ENCODE assay signal across 1 cellular context in the genomic region with DNA sequence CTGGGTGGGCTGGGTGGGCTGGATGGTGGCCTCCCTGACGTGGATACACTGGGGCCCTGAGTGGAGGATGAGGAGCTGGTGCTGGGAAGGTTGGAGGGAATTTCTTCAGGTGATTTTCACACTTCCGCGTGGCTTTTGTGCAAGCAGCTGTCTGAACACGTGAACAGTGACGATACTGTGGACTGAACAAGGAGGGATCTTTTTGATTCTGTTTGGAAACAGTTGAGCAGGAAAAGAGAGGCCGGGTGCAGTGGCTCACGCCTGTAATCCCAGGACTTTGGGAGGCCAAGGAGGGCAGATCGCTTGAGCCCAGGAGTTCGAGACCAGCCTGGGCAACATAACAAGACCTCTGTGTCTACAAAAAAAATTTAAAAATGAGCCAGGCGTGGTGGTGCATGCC.
TF ChIP-seq lines count a peak whose summit lies in the region.

No MANE protein-coding gene starts in this region.

TF ChIP-seq in K562, 482 proteins besides CTCF, POLR2A, EP300 and RAD21:
- TF ChIP-seq ZKSCAN8 (CRISPR knock-in tag; IDR thresholded peaks at IDR 0.05) (no peak), MED1 (CRISPR knock-in tag; IDR thresholded peaks at IDR 0.05; ENCODE audit: borderline replicate concordance) (no peak), CBX8 (IDR thresholded peaks at IDR 0.05; ENCODE audit: borderline replicate concordance, extremely low read depth, low read depth, low read length, poor library complexity, severe bottlenecking) (no peak), NCOR1 (IDR thresholded peaks at IDR 0.05) (no peak), ZNF224 (CRISPR knock-in tag; IDR thresholded peaks at IDR 0.05) (no peak)
